ENCODE assay signal across 8 cellular contexts in the genomic region with DNA sequence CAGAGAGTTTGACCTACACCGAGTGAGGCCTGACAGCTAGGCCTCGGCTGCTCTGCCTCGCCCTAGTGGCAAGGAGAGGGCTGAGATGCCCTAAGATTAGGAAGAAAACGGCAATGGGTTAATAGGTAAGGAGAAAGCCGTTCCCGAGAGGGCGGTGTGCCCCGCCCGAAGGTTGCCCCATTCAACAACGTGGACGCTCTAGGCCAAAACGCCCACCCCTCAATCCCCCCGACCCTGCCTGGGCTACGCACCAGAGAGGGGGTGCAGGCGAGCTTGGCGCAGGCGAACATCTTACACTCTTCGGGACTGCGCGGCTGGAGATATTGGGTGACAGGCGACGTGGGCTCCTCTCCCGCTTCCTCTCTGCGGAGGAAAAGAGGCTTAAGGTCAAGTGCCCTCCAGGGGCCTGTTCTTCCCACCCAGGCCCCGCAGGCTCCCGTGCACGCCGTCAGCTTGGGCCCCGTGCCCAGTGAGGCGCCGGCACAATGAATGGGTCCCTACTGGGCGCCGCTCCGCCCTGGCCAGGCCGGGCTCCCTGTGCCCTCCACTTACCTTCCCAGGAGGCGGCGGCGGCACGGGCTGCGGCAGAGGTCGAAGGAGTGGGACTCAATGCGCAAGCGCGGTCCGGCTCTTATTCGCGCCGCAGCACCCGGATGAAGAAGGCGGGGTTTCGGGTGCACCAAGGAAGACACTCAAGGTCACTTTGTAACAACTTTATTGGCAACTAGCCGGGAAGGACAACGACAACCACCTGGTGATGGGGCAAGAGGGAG. TPM values are rescaled to one million over a fixed set of nuclear protein-coding genes. Genes with fewer than 3 reads are reported as not detected.
A peak's percentile ranks its signal among the peaks of the same experiment; 100 is the strongest.
DNase-seq lines count a peak whose midpoint lies in the region; ATAC-seq and TF ChIP-seq lines count a peak whose summit lies in the region.

ATP5MC3 (minus strand) TSS at position 607 of the 773 bp plus-strand sequence; CDS start at position 290, 317 bp downstream.

- peaks cover 0 to 4% (median 0%) of the 10 kb centered on the region in 3 donors for H3K9me3 Mint-ChIP-seq in T-cell

- H3K27me3 ChIP-seq in heart left ventricle, result no peaks in the 10 kb centered on the region
- no peaks in the 10 kb centered on the region for H3K27me3 ChIP-seq in upper lobe of left lung

- ATAC-seq in HG02763 (IDR thresholded peaks at IDR 0.05; ENCODE audit: unreplicated experiment), result peak; percentile 82
- peak; percentile 86 to 94 (median 92) for ATAC-seq in T-cell (replicated peaks in 1 of 4)
- ATAC-seq in heart left ventricle, result peak; percentile 93 to 98 (median 96)
- peak; percentile 91 to 99 for ATAC-seq in upper lobe of left lung (ENCODE audit: low FRiP score in 2 of 2)

- H3K36me3 ChIP-seq in heart left ventricle, result peaks cover 3 to 40% (median 38%) of the 10 kb centered on the region in 9 donors
- peaks cover 19 to 33% (median 27%) of the 10 kb centered on the region in 4 donors for H3K36me3 ChIP-seq in upper lobe of left lung

- H3K4me3 Mint-ChIP-seq in T-cell, result peak within 1 kb of the TSS; percentile 87 to 95 (median 95)

- TF ChIP-seq CTCF in GM12874 (IDR thresholded peaks at IDR 0.05; ENCODE audit: insufficient read depth, low read depth, low read length), result 0 out of 2 replicates have a peak, but pooled peaks have one; percentile 19
- peak in 3 of 12 donors; percentile 3 to 35 (median 19) for TF ChIP-seq CTCF in heart left ventricle (IDR thresholded peaks at IDR 0.05)
- peak in 2 of 6 experiments; percentile 12 to 19 for TF ChIP-seq CTCF in upper lobe of left lung (IDR thresholded peaks at IDR 0.05)

- intact Hi-C loops in heart left ventricle (cut with DNase I), result loop anchor here in 4 of 10 donors (1.0 to 10.0 kb wide), 3 partner anchors 13 to 69 kb away; partner anchors contain the start of gene ATF2 (in 1 of the 4)
- intact Hi-C loops in posterior cingulate gyrus (cut with DNase I), result no loop called here

- peak within 1 kb of the TSS; percentile 88 to 90 for H3K27ac Mint-ChIP-seq in T-cell

- H3K4me1 Mint-ChIP-seq in T-cell, result peaks cover 20 to 33% (median 27%) of the 10 kb centered on the region in 3 donors

- no peak for TF ChIP-seq EP300 in upper lobe of left lung (IDR thresholded peaks at IDR 0.05)

- TF ChIP-seq POLR2A in heart left ventricle (IDR thresholded peaks at IDR 0.05) (peak; percentile 80 to 91), upper lobe of left lung (IDR thresholded peaks at IDR 0.05) (peak in 3 of 4 donors; percentile 34 to 85 (median 63))

- H3K4me3 ChIP-seq in heart left ventricle (peak within 1 kb of the TSS; percentile 65 to 98 (median 90)), upper lobe of left lung (peak within 1 kb of the TSS; percentile 82 to 99 (median 88))

- H3K9me3 ChIP-seq in heart left ventricle (no peaks in the 10 kb centered on the region), upper lobe of left lung (no peaks in the 10 kb centered on the region)

- peaks cover 0 to 42% (median 29%) of the 10 kb centered on the region in 12 donors for H3K4me1 ChIP-seq in heart left ventricle
- peaks cover 8 to 15% (median 10%) of the 10 kb centered on the region in 4 donors for H3K4me1 ChIP-seq in upper lobe of left lung

- no peaks in the 10 kb centered on the region for H3K27me3 Mint-ChIP-seq in T-cell

- H3K27ac ChIP-seq in adipose tissue (ENCODE audit: low read depth, low read length) (no peak within 1 kb of the TSS), heart left ventricle (peak within 1 kb of the TSS; percentile 93 to 98 (median 96)), upper lobe of left lung (peak within 1 kb of the TSS; percentile 86 to 94 (median 89))

- 1 to 2% (median 1%) methylated on average over 46 to 53 of the region's 53 CpGs for WGBS in adipose tissue, 3 donors
- 0 to 1% (median 0%) methylated on average over 48 to 53 of the region's 53 CpGs for WGBS in heart left ventricle, 4 donors
- 1 to 2% methylated on average over 19 to 51 of the region's 53 CpGs for WGBS in upper lobe of left lung, 2 donors

- peaks cover 29% of the 10 kb centered on the region for H3K36me3 Mint-ChIP-seq in T-cell

- POLR2A ChIA-PET in T-cell (lab: Charles Lee), result interaction anchor here in 1 of 2 donors (1.1 kb wide), 1 partner anchor 13 kb away, joined by 4 read pairs; the partner anchor contains the start of gene ATF2

- CTCF ChIA-PET in T-cell (lab: Charles Lee), result no interaction called here

- DNase-seq in NCI-H1436 (lab: John Stamatoyannopoulos, UW) (peak; percentile 96), T-cell (peak; percentile 82 to 93 (median 89)), heart left ventricle (peak; percentile 93 to 98 (median 97)), posterior cingulate gyrus (peak; percentile 88 to 99 (median 92)), upper lobe of left lung (peak; percentile 96 to 97)

RNA-seq across cellular contexts. Expression of gene ATP5MC3, which starts in this region (rescaled TPM):
- total RNA-seq in T-cell (10 to 100 TPM; 74.4 to 91.3 (median 89.4) TPM), heart left ventricle (1,000 to 10,000 TPM in 4 of 9 donors, 100 to 1,000 TPM in 5; 474 to 1,123 (median 986) TPM), upper lobe of left lung (100 to 1,000 TPM in 3 of 6 donors, 10 to 100 TPM in 3; 14.8 to 164 (median 107) TPM)
- polyA plus RNA-seq in adipose tissue (100 to 1,000 TPM; 157 to 503 (median 235) TPM), heart left ventricle (1,000 to 10,000 TPM; 1,066 to 1,093 TPM)
